In genomic region chr4:145034727-145035211, GRCh38 we compare ENCODE assay signal across 9 cellular contexts.
A peak's percentile ranks its signal among the peaks of the same experiment; 100 is the strongest.
DNase-seq lines count a peak whose midpoint lies in the region; ATAC-seq and TF ChIP-seq lines count a peak whose summit lies in the region.
"Had no signal": no experiment of that assay in that cellular context is flagged by ENCODE, and none has a peak within 500 bp of the region (broad histone marks: within the 10 kb centered on the region; RNA-seq: fewer than 3 reads in every experiment).

No MANE protein-coding gene starts in this region.

- no peaks in the 10 kb centered on the region for H3K27me3 ChIP-seq in adipocyte (replicated peaks; ENCODE audit: control insufficient read depth, insufficient read depth, low read length)

- peaks cover 3% of the 10 kb centered on the region for H3K4me1 Mint-ChIP-seq in glutamatergic neuron (ENCODE audit: low read depth, unreplicated experiment)

- H3K27me3 Mint-ChIP-seq in glutamatergic neuron (ENCODE audit: unreplicated experiment), result peaks cover 3% of the 10 kb centered on the region

- peaks cover 16% of the 10 kb centered on the region for H3K36me3 ChIP-seq in adipocyte (ENCODE audit: control insufficient read depth, insufficient read depth, low read length, severe bottlenecking)

- no peak for TF ChIP-seq CTCF in glutamatergic neuron (IDR thresholded peaks at IDR 0.05; ENCODE audit: partially characterized antibody, unreplicated experiment)

- H3K4me1 ChIP-seq in adipocyte (ENCODE audit: control insufficient read depth, insufficient read depth, low read length), result peaks cover 8% of the 10 kb centered on the region

- ATAC-seq in HG03457 (IDR thresholded peaks at IDR 0.05; ENCODE audit: unreplicated experiment) (no peak), HG03469 (IDR thresholded peaks at IDR 0.05; ENCODE audit: unreplicated experiment) (no peak)
- ATAC-seq: activated T-cell treated with anti-CD3 and anti-CD28 coated beads, Interleukin-2, amount 50 U/mL, for 4 hours had no signal

- H3K27ac Mint-ChIP-seq in glutamatergic neuron (ENCODE audit: unreplicated experiment), result peak overlapping the region; percentile 13

- no peaks in the 10 kb centered on the region for H3K36me3 Mint-ChIP-seq in glutamatergic neuron (ENCODE audit: unreplicated experiment)

- peaks cover 2% of the 10 kb centered on the region for H3K9me3 Mint-ChIP-seq in glutamatergic neuron (ENCODE audit: unreplicated experiment)
- H3K9me3 Mint-ChIP-seq: activated T-cell treated with anti-CD3 and anti-CD28 coated beads, Interleukin-2, amount 50 U/mL, for 4 hours had no signal

- DNase-seq in HCEC 1CT (peak; percentile 60), adipocyte (ENCODE audit: low read depth) (peak; percentile 83), glutamatergic neuron (no peak), smooth muscle cell of the brain vasculature (ENCODE audit: low read depth, low spot score) (peak; percentile 39), SKM-1 (lab: John Stamatoyannopoulos, UW; ENCODE audit: unreplicated experiment) (no peak)
- DNase-seq: activated T-cell treated with anti-CD3 and anti-CD28 coated beads, Interleukin-2, amount 50 U/mL, for 4 hours; NCI-H2029 had no signal

- H3K9ac ChIP-seq in adipocyte (ENCODE audit: low read length), result no peak overlapping the region

- H3K4me3 ChIP-seq in adipocyte (ENCODE audit: low read length), result no peak overlapping the region

- no peaks in the 10 kb centered on the region for H3K9me3 ChIP-seq in adipocyte (ENCODE audit: control insufficient read depth, low read length)

- no peak overlapping the region for H3K4me3 Mint-ChIP-seq in glutamatergic neuron (ENCODE audit: unreplicated experiment)
- H3K4me3 Mint-ChIP-seq: activated T-cell treated with anti-CD3 and anti-CD28 coated beads, Interleukin-2, amount 50 U/mL, for 4 hours had no signal

Comparison
In these comparisons a context has a peak if more than half of its experiments do, and no peak if none do; other contexts are left out.
1. DNase-seq: peak in HCEC 1CT (single experiment), adipocyte (single experiment) and smooth muscle cell of the brain vasculature (single experiment); none in glutamatergic neuron (single experiment) and SKM-1 (single experiment).